In genomic region chr11:59767212-59767611, GRCh38 we compare ENCODE assay signal across 15 cellular contexts. TPM values are rescaled to one million over a fixed set of nuclear protein-coding genes. Genes with fewer than 3 reads are reported as not detected.
DNase-seq lines count a peak whose midpoint lies in the region; ATAC-seq, FAIRE-seq and TF ChIP-seq lines count a peak whose summit lies in the region.
"Had no signal": no experiment of that assay in that cellular context is flagged by ENCODE, and none has a peak within 500 bp of the region (broad histone marks: within the 10 kb centered on the region; RNA-seq: fewer than 3 reads in every experiment).

No MANE protein-coding gene starts in this region.

- H3K4me1 ChIP-seq in kidney (ENCODE audit: control insufficient read depth in 1 of 2, insufficient read depth in 1 of 2, low read depth in 1 of 2, low read length in 2 of 2) = peaks cover 28 to 32% of the 10 kb centered on the region in 2 donors

- H3K9me3 Mint-ChIP-seq in CD14-positive monocyte = peaks cover 0 to 4% (median 0%) of the 10 kb centered on the region in 7 donors
- peaks cover 0 to 4% (median 0%) of the 10 kb centered on the region in 3 donors for H3K9me3 Mint-ChIP-seq in IgD-negative memory B cell
- H3K9me3 Mint-ChIP-seq in activated T-helper 2 cell treated with anti-CD3 and anti-CD28 coated beads, Interferon-gamma antibody, Interleukin-2, Interleukin-4, amounts not matched to agents 10 μg/mL and 5 μg/mL and 100 μg/mL, durations not matched to agents 14 hours and 24 hours and 36 hours = no peaks in the 10 kb centered on the region

- H3K4me1 Mint-ChIP-seq in CD14-positive monocyte = peaks cover 36% of the 10 kb centered on the region
- peaks cover 12 to 29% (median 19%) of the 10 kb centered on the region in 3 donors for H3K4me1 Mint-ChIP-seq in IgD-negative memory B cell
- peaks cover 24% of the 10 kb centered on the region for H3K4me1 Mint-ChIP-seq in activated T-helper 2 cell treated with anti-CD3 and anti-CD28 coated beads, Interferon-gamma antibody, Interleukin-2, Interleukin-4, amounts not matched to agents 10 μg/mL and 5 μg/mL and 100 μg/mL, durations not matched to agents 14 hours and 24 hours and 36 hours (ENCODE audit: low read depth)

- FAIRE-seq in kidney (lab: Jason Lieb, UNC) = no peak
- FAIRE-seq: bronchial epithelial cell had no signal

- peaks cover 10 to 12% of the 10 kb centered on the region in 2 donors for H3K36me3 Mint-ChIP-seq in CD14-positive monocyte
- H3K36me3 Mint-ChIP-seq in IgD-negative memory B cell = peaks cover 9% of the 10 kb centered on the region
- no peaks in the 10 kb centered on the region for H3K36me3 Mint-ChIP-seq in activated T-helper 2 cell treated with anti-CD3 and anti-CD28 coated beads, Interferon-gamma antibody, Interleukin-2, Interleukin-4, amounts not matched to agents 10 μg/mL and 5 μg/mL and 100 μg/mL, durations not matched to agents 14 hours and 24 hours and 36 hours (ENCODE audit: low read depth)

- ATAC-seq in GM19467 (IDR thresholded peaks at IDR 0.05; ENCODE audit: unreplicated experiment) = no peak
- ATAC-seq: HCT116, psoas muscle had no signal

- H3K4me3 ChIP-seq in kidney (ENCODE audit: low read length in 2 of 2) = no peak overlapping the region
- H3K4me3 ChIP-seq: psoas muscle, SK-N-MC, thoracic aorta had no signal

- no peaks in the 10 kb centered on the region for H3K9me3 ChIP-seq in kidney (ENCODE audit: control insufficient read depth in 1 of 2, low read length in 2 of 2)
- H3K9me3 ChIP-seq: psoas muscle, thoracic aorta had no signal

- DNase-seq in CD14-positive monocyte (ENCODE audit: low spot score) = no peak
- DNase-seq in activated T-helper 2 cell treated with anti-CD3 and anti-CD28 coated beads, Interferon-gamma antibody, Interleukin-2, Interleukin-4, amounts not matched to agents 10 μg/mL and 5 μg/mL and 100 μg/mL, durations not matched to agents 14 hours and 24 hours and 36 hours (ENCODE audit: low spot score) = peak; percentile 48
- peak; percentile 28 for DNase-seq in mucosa of gallbladder (ENCODE audit: low spot score)
- no peak for DNase-seq in kidney
- no peak for DNase-seq in SIG-M5 (lab: John Stamatoyannopoulos, UW)
- DNase-seq in GM10266 (ENCODE audit: extremely low spot score) = no peak
- DNase-seq: left cardiac atrium, NCI-H345, psoas muscle had no signal

- H3K27ac Mint-ChIP-seq in CD14-positive monocyte (peak overlapping the region in 6 of 7 donors; percentile 4 to 84 (median 68)), IgD-negative memory B cell (peak overlapping the region in 2 of 3 donors; percentile 2 to 24)
- H3K27ac Mint-ChIP-seq in activated T-helper 2 cell treated with anti-CD3 and anti-CD28 coated beads, Interferon-gamma antibody, Interleukin-2, Interleukin-4, amounts not matched to agents 10 μg/mL and 5 μg/mL and 100 μg/mL, durations not matched to agents 14 hours and 24 hours and 36 hours = peak overlapping the region; percentile 53

- H3K27me3 Mint-ChIP-seq in CD14-positive monocyte (ENCODE audit: low read depth in 3 of 3) (no peaks in the 10 kb centered on the region), IgD-negative memory B cell (no peaks in the 10 kb centered on the region)
- H3K27me3 Mint-ChIP-seq in activated T-helper 2 cell treated with anti-CD3 and anti-CD28 coated beads, Interferon-gamma antibody, Interleukin-2, Interleukin-4, amounts not matched to agents 10 μg/mL and 5 μg/mL and 100 μg/mL, durations not matched to agents 14 hours and 24 hours and 36 hours (ENCODE audit: low read depth) = peaks cover 14% of the 10 kb centered on the region

- no peak overlapping the region for H3K27ac ChIP-seq in kidney (ENCODE audit: low read depth in 2 of 2, low read length in 2 of 2)
- H3K27ac ChIP-seq: psoas muscle, SK-N-MC, thoracic aorta had no signal

- H3K9ac ChIP-seq in kidney (ENCODE audit: low read length in 2 of 2) = no peak overlapping the region

- no peaks in the 10 kb centered on the region for H3K36me3 ChIP-seq in kidney (ENCODE audit: control insufficient read depth in 1 of 2, insufficient read depth in 2 of 2, low read length in 2 of 2)
- H3K36me3 ChIP-seq: thoracic aorta had no signal

- TF ChIP-seq CTCF in CD14-positive monocyte (IDR thresholded peaks at IDR 0.05) (no peak), kidney (IDR thresholded peaks at IDR 0.05; ENCODE audit: borderline replicate concordance, extremely low read depth, insufficient read depth) (no peak), GM10266 (IDR thresholded peaks at IDR 0.05; ENCODE audit: control insufficient read depth, insufficient read depth, low read depth, missing control alignments) (no peak)

- peak overlapping the region in 1 of 2 donors; percentile 62 for H3K4me3 Mint-ChIP-seq in CD14-positive monocyte
- H3K4me3 Mint-ChIP-seq in IgD-negative memory B cell = peak overlapping the region in 1 of 4 donors; percentile 46
- no peak overlapping the region for H3K4me3 Mint-ChIP-seq in activated T-helper 2 cell treated with anti-CD3 and anti-CD28 coated beads, Interferon-gamma antibody, Interleukin-2, Interleukin-4, amounts not matched to agents 10 μg/mL and 5 μg/mL and 100 μg/mL, durations not matched to agents 14 hours and 24 hours and 36 hours (ENCODE audit: low read depth)

- intact Hi-C loops in CD14-positive monocyte (cut with micrococcal nuclease) (no loop called here), kidney (cut with DNase I) (no loop called here)
- intact Hi-C loops in activated T-helper 2 cell treated with anti-CD3 and anti-CD28 coated beads, Interferon-gamma antibody, Interleukin-2, Interleukin-4, amounts not matched to agents 10 μg/mL and 5 μg/mL and 100 μg/mL, durations not matched to agents 14 hours and 24 hours and 36 hours (cut with micrococcal nuclease) = loop anchor here (1.0 to 2.0 kb wide), 2 partner anchors 13 to 18 kb away; no protein-coding TSS in a partner anchor

RNA-seq across cellular contexts. Expression of gene STX3, which starts 12.0 kb away (rescaled TPM):
- 10 to 100 TPM; 22.4 to 25.4 TPM for polyA plus RNA-seq in CD14-positive monocyte
- polyA plus RNA-seq in IgD-negative memory B cell = 4.9 TPM
- total RNA-seq in activated T-helper 2 cell treated with anti-CD3 and anti-CD28 coated beads, Interferon-gamma antibody, Interleukin-2, Interleukin-4, amounts not matched to agents 10 μg/mL and 5 μg/mL and 100 μg/mL, durations not matched to agents 14 hours and 24 hours and 36 hours = 9.9 and 14.1 TPM in 2 replicates
- 82.7 TPM for total RNA-seq in mucosa of gallbladder
- 43.2 TPM for total RNA-seq in kidney
- polyA plus RNA-seq in kidney (ENCODE audit: insufficient read depth, low read depth, low replicate concordance) = 57.2 TPM

RNA-seq across cellular contexts. Expression of gene MRPL16, which starts 43.4 kb away (rescaled TPM):
- 10 to 100 TPM; 71.9 to 75.0 TPM for polyA plus RNA-seq in CD14-positive monocyte
- polyA plus RNA-seq in IgD-negative memory B cell = 82.6 TPM
- 87.7 and 90.4 TPM in 2 replicates for total RNA-seq in activated T-helper 2 cell treated with anti-CD3 and anti-CD28 coated beads, Interferon-gamma antibody, Interleukin-2, Interleukin-4, amounts not matched to agents 10 μg/mL and 5 μg/mL and 100 μg/mL, durations not matched to agents 14 hours and 24 hours and 36 hours
- 34.7 TPM for total RNA-seq in mucosa of gallbladder
- total RNA-seq in kidney = 38.0 TPM
- 109 TPM for polyA plus RNA-seq in kidney (ENCODE audit: insufficient read depth, low read depth, low replicate concordance)

RNA-seq across cellular contexts. Expression of gene OR10V1, which starts 53.6 kb away (rescaled TPM):
- not detected for polyA plus RNA-seq in CD14-positive monocyte
- not detected for polyA plus RNA-seq in IgD-negative memory B cell
- total RNA-seq in activated T-helper 2 cell treated with anti-CD3 and anti-CD28 coated beads, Interferon-gamma antibody, Interleukin-2, Interleukin-4, amounts not matched to agents 10 μg/mL and 5 μg/mL and 100 μg/mL, durations not matched to agents 14 hours and 24 hours and 36 hours = not detected in 2 replicates
- not detected for total RNA-seq in mucosa of gallbladder
- total RNA-seq in kidney = not detected
- polyA plus RNA-seq in kidney (ENCODE audit: insufficient read depth, low read depth, low replicate concordance) = not detected
- total RNA-seq: bronchial epithelial cell, left cardiac atrium, psoas muscle, thoracic aorta had no signal
- polyA plus RNA-seq: psoas muscle had no signal

Comparison
In these comparisons a context has a peak if more than half of its experiments do, and no peak if none do; other contexts are left out.
1. DNase-seq: peak in activated T-helper 2 cell treated with anti-CD3 and anti-CD28 coated beads, Interferon-gamma antibody, Interleukin-2, Interleukin-4, amounts not matched to agents 10 μg/mL and 5 μg/mL and 100 μg/mL, durations not matched to agents 14 hours and 24 hours and 36 hours (single experiment) and mucosa of gallbladder (single experiment); none in CD14-positive monocyte (single experiment), kidney (single experiment), SIG-M5 (single experiment) and GM10266 (single experiment).
2. H3K27ac Mint-ChIP-seq: peak in every context shown above with its lines; median percentile 68 in CD14-positive monocyte; 53 in activated T-helper 2 cell treated with anti-CD3 and anti-CD28 coated beads, Interferon-gamma antibody, Interleukin-2, Interleukin-4, amounts not matched to agents 10 μg/mL and 5 μg/mL and 100 μg/mL, durations not matched to agents 14 hours and 24 hours and 36 hours; 13 in IgD-negative memory B cell.